Comparison of ENCODE assay signal across 1 cellular context in genomic region chr22:31211862-31212730, GRCh38.
A peak's percentile ranks its signal among the peaks of the same experiment; 100 is the strongest.
TF ChIP-seq lines count a peak whose summit lies in the region.

TSS of gene LIMK2 (plus strand) at chr22:31212298. CDS start at chr22:31212409, 111 bp downstream.

TF ChIP-seq in HepG2, 621 proteins besides CTCF, POLR2A, EP300 and RAD21 (continued from another document and continues in another):
- TF ChIP-seq E2F2 (CRISPR knock-in tag; IDR thresholded peaks at IDR 0.05; ENCODE audit: borderline replicate concordance) (peak; percentile 69; the same call in 1 of the 2 replicates), KAT8 (CRISPR knock-in tag; IDR thresholded peaks at IDR 0.05) (peak; percentile 75), SNAPC5 (CRISPR knock-in tag; IDR thresholded peaks at IDR 0.05; ENCODE audit: borderline replicate concordance) (0 out of 2 replicates have a peak, but pooled peaks have one; percentile 52), ZNF574 (CRISPR knock-in tag; IDR thresholded peaks at IDR 0.05) (peak; percentile 79), HMGA1 (CRISPR knock-in tag; conservative IDR thresholded peaks at IDR 0.05) (no peak), PRDM15 (CRISPR knock-in tag; IDR thresholded peaks at IDR 0.05) (no peak), HES4 (CRISPR knock-in tag; IDR thresholded peaks at IDR 0.05; ENCODE audit: borderline replicate concordance) (peak; percentile 77; the same call in 1 of the 2 replicates), DPF2 (CRISPR knock-in tag; IDR thresholded peaks at IDR 0.05; ENCODE audit: borderline replicate concordance, low read depth) (no peak), IRX3 (CRISPR knock-in tag; IDR thresholded peaks at IDR 0.05; ENCODE audit: borderline replicate concordance, low read depth) (peak; percentile 67; the same call in 1 of the 2 replicates), ZNF629 (CRISPR knock-in tag; conservative IDR thresholded peaks at IDR 0.05) (peak; percentile 93), ZNF547 (CRISPR knock-in tag; IDR thresholded peaks at IDR 0.05) (peak; percentile 60; the same call in 1 of the 2 replicates), PLRG1 (conservative IDR thresholded peaks at IDR 0.05) (no peak), FOXA3 (CRISPR knock-in tag; IDR thresholded peaks at IDR 0.05) (peak; percentile 60), ZSCAN5A (CRISPR knock-in tag; IDR thresholded peaks at IDR 0.05; ENCODE audit: borderline replicate concordance) (no peak; the same call in 1 of the 2 replicates), ERF (CRISPR knock-in tag; IDR thresholded peaks at IDR 0.05) (peak; percentile 82), NR2F2 (IDR thresholded peaks at IDR 0.05; ENCODE audit: borderline replicate concordance, low read depth) (0 out of 2 replicates have a peak, but pooled peaks have one; percentile 9), RFXAP (CRISPR knock-in tag; IDR thresholded peaks at IDR 0.05; ENCODE audit: borderline replicate concordance) (peak; percentile 93), ZNF782 (CRISPR knock-in tag; IDR thresholded peaks at IDR 0.05; ENCODE audit: borderline replicate concordance) (peak; percentile 72; the same call in 1 of the 2 replicates), NFRKB (IDR thresholded peaks at IDR 0.05) (no peak), AGO2 (optimal IDR thresholded peaks at IDR 0.05; ENCODE audit: low read depth, low read length) (peak; percentile 88), TBX3 (IDR thresholded peaks at IDR 0.05; ENCODE audit: borderline replicate concordance) (0 out of 2 replicates have a peak, but pooled peaks have one; percentile 66), ZNF883 (CRISPR knock-in tag; IDR thresholded peaks at IDR 0.05; ENCODE audit: not compliant biosample characterization) (peak; percentile 43), ZFP1 (CRISPR knock-in tag; IDR thresholded peaks at IDR 0.05) (no peak), MED13 (CRISPR knock-in tag; IDR thresholded peaks at IDR 0.05) (peak; percentile 17), ELF1 (CRISPR knock-in tag; IDR thresholded peaks at IDR 0.05) (peak; percentile 52; the same call in 1 of the 2 replicates), SALL1 (CRISPR knock-in tag; IDR thresholded peaks at IDR 0.05) (peak; percentile 64), MLXIP (CRISPR knock-in tag; IDR thresholded peaks at IDR 0.05; ENCODE audit: borderline replicate concordance) (0 out of 2 replicates have a peak, but pooled peaks have one; percentile 28), ZNF205 (CRISPR knock-in tag; IDR thresholded peaks at IDR 0.05) (peak; percentile 69; the same call in 1 of the 2 replicates), SMC3 (IDR thresholded peaks at IDR 0.05; ENCODE audit: low read length) (peak; percentile 45; the same call in 1 of the 2 replicates), CBFB (CRISPR knock-in tag; IDR thresholded peaks at IDR 0.05) (peak; percentile 29; the same call in 1 of the 2 replicates), ARID5B (CRISPR knock-in tag; IDR thresholded peaks at IDR 0.05) (peak; percentile 56; the same call in 1 of the 2 replicates), ZNF567 (CRISPR knock-in tag; IDR thresholded peaks at IDR 0.05; ENCODE audit: borderline replicate concordance) (peak; percentile 52; the same call in 1 of the 2 replicates), ZNF674 (CRISPR knock-in tag; IDR thresholded peaks at IDR 0.05; ENCODE audit: low read depth) (no peak), ZNF639 (CRISPR knock-in tag; conservative IDR thresholded peaks at IDR 0.05) (peak; percentile 57; the same call in 1 of the 2 replicates), RCOR2 (CRISPR knock-in tag; IDR thresholded peaks at IDR 0.05) (peak; percentile 67), ZXDC (CRISPR knock-in tag; IDR thresholded peaks at IDR 0.05) (no peak)
